14 cellular contexts compared by ENCODE assay signal in genomic region chr11:102437727-102438126, GRCh38. TPM values are rescaled to one million over a fixed set of nuclear protein-coding genes. Genes with fewer than 3 reads are reported as not detected.
A peak's percentile ranks its signal among the peaks of the same experiment; 100 is the strongest.
DNase-seq lines count a peak whose midpoint lies in the region; ATAC-seq and TF ChIP-seq lines count a peak whose summit lies in the region.
"Had no signal": no experiment of that assay in that cellular context is flagged by ENCODE, and none has a peak within 500 bp of the region (broad histone marks: within the 10 kb centered on the region; RNA-seq: fewer than 3 reads in every experiment).

No MANE protein-coding gene starts in this region.

- peak overlapping the region; percentile 14 for H3K27ac Mint-ChIP-seq in T-helper 2 cell treated with Interferon-gamma antibody and Interleukin-4, amounts not matched to agents 5 μg/mL and 100 μg/mL, for 36 hours
- H3K27ac Mint-ChIP-seq in activated T-helper 17 cell treated with anti-CD3 and anti-CD28 coated beads, Interleukin-2, amount 50 U/mL, for 72 hours: peak overlapping the region; percentile 54
- peak overlapping the region in 6 of 9 donors; percentile 49 to 92 (median 85) for H3K27ac Mint-ChIP-seq in naive thymus-derived CD4-positive, alpha-beta T cell

- H3K4me1 ChIP-seq in GM23248 (ENCODE audit: insufficient read depth): peaks cover 25% of the 10 kb centered on the region
- peaks cover 0 to 22% of the 10 kb centered on the region in 2 donors for H3K4me1 ChIP-seq in naive thymus-derived CD4-positive, alpha-beta T cell (ENCODE audit: control insufficient read depth in 2 of 2, insufficient read depth in 2 of 2, low read length in 2 of 2)
- H3K4me1 ChIP-seq in suprapubic skin: peaks cover 6% of the 10 kb centered on the region
- H3K4me1 ChIP-seq: BLaER1 had no signal

- peaks cover 52% of the 10 kb centered on the region for H3K4me1 Mint-ChIP-seq in T-helper 2 cell treated with Interferon-gamma antibody and Interleukin-4, amounts not matched to agents 5 μg/mL and 100 μg/mL, for 36 hours (ENCODE audit: low read depth)
- H3K4me1 Mint-ChIP-seq in activated T-helper 17 cell treated with anti-CD3 and anti-CD28 coated beads, Interleukin-2, amount 50 U/mL, for 72 hours: peaks cover 71% of the 10 kb centered on the region
- peaks cover 48 to 95% (median 80%) of the 10 kb centered on the region in 7 donors for H3K4me1 Mint-ChIP-seq in naive thymus-derived CD4-positive, alpha-beta T cell

- H3K27me3 ChIP-seq in GM23248 (replicated peaks; ENCODE audit: insufficient read depth) (no peaks in the 10 kb centered on the region), suprapubic skin (no peaks in the 10 kb centered on the region)
- H3K27me3 ChIP-seq in naive thymus-derived CD4-positive, alpha-beta T cell (ENCODE audit: control insufficient read depth in 2 of 2, insufficient read depth in 2 of 2, low read length in 2 of 2): no peaks in the 10 kb centered on the region
- H3K27me3 ChIP-seq: BLaER1 had no signal

- no peak overlapping the region for H3K4me2 ChIP-seq in GM23248 (ENCODE audit: unreplicated experiment)
- H3K4me2 ChIP-seq: BLaER1 had no signal

- no peak overlapping the region for H3K9ac ChIP-seq in GM23248
- H3K9ac ChIP-seq: BLaER1 had no signal

- H3K27me3 Mint-ChIP-seq in T-helper 2 cell treated with Interferon-gamma antibody and Interleukin-4, amounts not matched to agents 5 μg/mL and 100 μg/mL, for 36 hours (ENCODE audit: low read depth): no peaks in the 10 kb centered on the region
- H3K27me3 Mint-ChIP-seq in activated T-helper 17 cell treated with anti-CD3 and anti-CD28 coated beads, Interleukin-2, amount 50 U/mL, for 72 hours: no peaks in the 10 kb centered on the region
- no peaks in the 10 kb centered on the region for H3K27me3 Mint-ChIP-seq in naive thymus-derived CD4-positive, alpha-beta T cell

- intact Hi-C loops in naive thymus-derived CD4-positive, alpha-beta T cell (cut with micrococcal nuclease): no loop called here

- TF ChIP-seq EP300 in suprapubic skin (IDR thresholded peaks at IDR 0.05): no peak

- no peak for TF ChIP-seq POLR2A in suprapubic skin (IDR thresholded peaks at IDR 0.05)

- H2AFZ ChIP-seq in GM23248: no peak overlapping the region

- H3K36me3 ChIP-seq in GM23248 (ENCODE audit: low read depth): no peaks in the 10 kb centered on the region
- peaks cover 0 to 20% (median 0%) of the 10 kb centered on the region in 3 experiments for H3K36me3 ChIP-seq in naive thymus-derived CD4-positive, alpha-beta T cell (ENCODE audit: control insufficient read depth in 2 of 3, insufficient read depth in 3 of 3, low read length in 3 of 3)
- H3K36me3 ChIP-seq in suprapubic skin: peaks cover 4% of the 10 kb centered on the region

- peaks cover 83% of the 10 kb centered on the region for H3K36me3 Mint-ChIP-seq in T-helper 2 cell treated with Interferon-gamma antibody and Interleukin-4, amounts not matched to agents 5 μg/mL and 100 μg/mL, for 36 hours (ENCODE audit: low read depth)
- peaks cover 78% of the 10 kb centered on the region for H3K36me3 Mint-ChIP-seq in activated T-helper 17 cell treated with anti-CD3 and anti-CD28 coated beads, Interleukin-2, amount 50 U/mL, for 72 hours (ENCODE audit: low read depth)
- H3K36me3 Mint-ChIP-seq in naive thymus-derived CD4-positive, alpha-beta T cell: peaks cover 4 to 78% (median 59%) of the 10 kb centered on the region in 5 donors

- CTCF ChIA-PET in naive thymus-derived CD4-positive, alpha-beta T cell (lab: Charles Lee): no interaction called here

- no peak for TF ChIP-seq CTCF in GM13977 (IDR thresholded peaks at IDR 0.05; ENCODE audit: extremely low read depth, insufficient read depth, missing control alignments)
- no peak for TF ChIP-seq CTCF in suprapubic skin (IDR thresholded peaks at IDR 0.05)

- DNase-seq in T-helper 2 cell treated with Interferon-gamma antibody and Interleukin-4, amounts not matched to agents 5 μg/mL and 100 μg/mL, for 36 hours (ENCODE audit: low spot score): no peak
- DNase-seq in T-helper 2 cell: no peak
- no peak for DNase-seq in GM23248
- DNase-seq in naive thymus-derived CD4-positive, alpha-beta T cell: no peak
- DNase-seq in GM13977 (ENCODE audit: low spot score): no peak
- no peak for DNase-seq in LoVo (ENCODE audit: low spot score)
- no peak for DNase-seq in suprapubic skin (ENCODE audit: low spot score in 2 of 2)
- DNase-seq: 8988T, COR-L47, NCI-H2107, NCI-H69 had no signal

- H3K9me3 ChIP-seq in GM23248 (ENCODE audit: low read depth) (no peaks in the 10 kb centered on the region), suprapubic skin (no peaks in the 10 kb centered on the region)
- H3K9me3 ChIP-seq in naive thymus-derived CD4-positive, alpha-beta T cell (ENCODE audit: control insufficient read depth in 2 of 3, low read length in 3 of 3): peaks cover 0 to 3% (median 0%) of the 10 kb centered on the region in 3 experiments

- ATAC-seq in activated T-helper 17 cell treated with anti-CD3 and anti-CD28 coated beads, Interleukin-2, amount 50 U/mL, for 72 hours (replicated peaks): no peak
- ATAC-seq in naive thymus-derived CD4-positive, alpha-beta T cell: no peak
- ATAC-seq: HCT116 had no signal

- WGBS in GM23248 (ENCODE audit: low coverage in 1 of 2, low lambda C conversion rate in 2 of 2, missing lambda C conversion rate in 2 of 2), 2 experiments: 63 to 69% methylated on average over 2 of the region's 2 CpGs
- WGBS in suprapubic skin: 77% methylated on average over 2 of the region's 2 CpGs

- POLR2A ChIA-PET in naive thymus-derived CD4-positive, alpha-beta T cell (lab: Charles Lee): interaction anchor here (0.7 to 2.3 kb wide), 2 partner anchors 13 to 16 kb away, joined by 3 to 11 read pairs; no protein-coding TSS in a partner anchor

- H3K27ac ChIP-seq in GM23248 (peak overlapping the region; percentile 87; the same call in 1 of the 2 replicates), suprapubic skin (no peak overlapping the region)
- peak overlapping the region; percentile 18 for H3K27ac ChIP-seq in naive thymus-derived CD4-positive, alpha-beta T cell (ENCODE audit: low read depth, low read length)
- H3K27ac ChIP-seq: BLaER1 had no signal

- H3K79me2 ChIP-seq in GM23248 (ENCODE audit: insufficient read depth): peaks cover 83% of the 10 kb centered on the region

- H3F3A ChIP-seq in GM23248 (ENCODE audit: insufficient read depth): peaks cover 20% of the 10 kb centered on the region

- H3K4me3 Mint-ChIP-seq in T-helper 2 cell treated with Interferon-gamma antibody and Interleukin-4, amounts not matched to agents 5 μg/mL and 100 μg/mL, for 36 hours: no peak overlapping the region
- H3K4me3 Mint-ChIP-seq in activated T-helper 17 cell treated with anti-CD3 and anti-CD28 coated beads, Interleukin-2, amount 50 U/mL, for 72 hours: peak overlapping the region; percentile 61
- peak overlapping the region in 5 of 10 donors; percentile 25 to 84 (median 81) for H3K4me3 Mint-ChIP-seq in naive thymus-derived CD4-positive, alpha-beta T cell

- peaks cover 34% of the 10 kb centered on the region for H3K9me3 Mint-ChIP-seq in T-helper 2 cell treated with Interferon-gamma antibody and Interleukin-4, amounts not matched to agents 5 μg/mL and 100 μg/mL, for 36 hours
- no peaks in the 10 kb centered on the region for H3K9me3 Mint-ChIP-seq in activated T-helper 17 cell treated with anti-CD3 and anti-CD28 coated beads, Interleukin-2, amount 50 U/mL, for 72 hours
- H3K9me3 Mint-ChIP-seq in naive thymus-derived CD4-positive, alpha-beta T cell: peaks cover 0 to 18% (median 2%) of the 10 kb centered on the region in 11 donors

- H3K4me3 ChIP-seq in GM23248: no peak overlapping the region
- H3K4me3 ChIP-seq in naive thymus-derived CD4-positive, alpha-beta T cell (ENCODE audit: low read length): no peak overlapping the region
- no peak overlapping the region for H3K4me3 ChIP-seq in suprapubic skin
- H3K4me3 ChIP-seq: BLaER1 had no signal

- H4K20me1 ChIP-seq in GM23248 (ENCODE audit: insufficient read depth): no peaks in the 10 kb centered on the region

- H3K9me2 ChIP-seq in GM23248 (ENCODE audit: insufficient read depth): no peaks in the 10 kb centered on the region

- in situ Hi-C loops in GM23248 (cut with MboI) (no loop called here), GM13977 (cut with MboI; ENCODE audit: low pct_unique_long_range_greater_than_20kb, low sequenced_read_pairs, unreplicated experiment) (no loop called here)

RNA-seq across cellular contexts. Expression of gene TMEM123, which starts 14.8 kb away (rescaled TPM):
- 93.1 and 106 TPM in 2 replicates for total RNA-seq in GM23248 (2014; rRNA removed; shearing (Covaris generic))
- polyA plus RNA-seq in GM23248 (2016; fragmentation: Nextera tagmentation; extraction: Ambion mirVana): 113 and 122 TPM in 2 replicates
- 100 to 1,000 TPM; 140 to 209 TPM for total RNA-seq in activated T-helper 17 cell treated with anti-CD3 and anti-CD28 coated beads, Interleukin-2, amount 50 U/mL, for 72 hours
- total RNA-seq in naive thymus-derived CD4-positive, alpha-beta T cell: 100 to 1,000 TPM; 270 to 495 (median 437) TPM
- 100 to 1,000 TPM; 811 to 922 TPM for polyA plus RNA-seq in naive thymus-derived CD4-positive, alpha-beta T cell
- 100 to 1,000 TPM; 161 to 212 (median 197) TPM for total RNA-seq in suprapubic skin

Comparison
In these comparisons a context has a peak if more than half of its experiments do, and no peak if none do; other contexts are left out.
1. H3K27ac Mint-ChIP-seq: peak in every context shown above with its lines; median percentile 85 in naive thymus-derived CD4-positive, alpha-beta T cell; 54 in activated T-helper 17 cell treated with anti-CD3 and anti-CD28 coated beads, Interleukin-2, amount 50 U/mL, for 72 hours; 14 in T-helper 2 cell treated with Interferon-gamma antibody and Interleukin-4, amounts not matched to agents 5 μg/mL and 100 μg/mL, for 36 hours.